ENCODE assay signal across 1 cellular context in the genomic region with DNA sequence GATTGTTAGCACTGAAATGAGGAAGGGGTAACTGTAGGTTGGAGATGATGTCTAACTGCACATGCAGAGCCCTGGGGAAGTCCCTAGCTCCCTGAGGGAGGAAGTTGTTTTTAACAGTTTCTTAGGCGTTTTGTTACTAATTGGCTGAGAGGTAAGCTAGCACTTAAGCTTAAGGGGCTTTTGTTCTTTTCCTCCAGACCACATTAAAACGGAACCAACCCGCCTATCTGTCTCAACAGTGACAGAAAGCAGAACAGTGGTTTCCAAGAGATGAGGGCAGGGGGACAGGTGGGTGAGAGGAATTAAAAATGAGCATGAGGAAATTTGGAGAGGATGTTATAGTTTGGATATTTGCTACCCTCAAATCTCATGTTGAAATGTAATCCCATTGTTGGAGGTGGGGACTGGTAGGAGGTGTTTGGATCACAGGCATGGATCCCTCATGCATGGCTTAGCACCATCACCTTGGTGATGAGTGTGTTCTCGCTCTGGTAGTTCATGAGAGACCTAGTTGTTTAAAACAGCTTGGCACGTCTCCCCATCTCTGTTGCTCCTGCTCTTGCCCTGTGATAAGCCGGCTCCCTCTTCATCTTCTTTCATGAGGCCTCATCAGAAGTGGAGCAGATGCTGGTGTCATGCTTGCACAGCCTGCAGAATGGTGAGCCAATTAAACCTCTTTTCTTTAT.
TF ChIP-seq lines count a peak whose summit lies in the region.

No MANE protein-coding gene starts in this region.

TF ChIP-seq in GM23338, 12 proteins besides CTCF, POLR2A, EP300 and RAD21:
- TF ChIP-seq, protein P1, sequence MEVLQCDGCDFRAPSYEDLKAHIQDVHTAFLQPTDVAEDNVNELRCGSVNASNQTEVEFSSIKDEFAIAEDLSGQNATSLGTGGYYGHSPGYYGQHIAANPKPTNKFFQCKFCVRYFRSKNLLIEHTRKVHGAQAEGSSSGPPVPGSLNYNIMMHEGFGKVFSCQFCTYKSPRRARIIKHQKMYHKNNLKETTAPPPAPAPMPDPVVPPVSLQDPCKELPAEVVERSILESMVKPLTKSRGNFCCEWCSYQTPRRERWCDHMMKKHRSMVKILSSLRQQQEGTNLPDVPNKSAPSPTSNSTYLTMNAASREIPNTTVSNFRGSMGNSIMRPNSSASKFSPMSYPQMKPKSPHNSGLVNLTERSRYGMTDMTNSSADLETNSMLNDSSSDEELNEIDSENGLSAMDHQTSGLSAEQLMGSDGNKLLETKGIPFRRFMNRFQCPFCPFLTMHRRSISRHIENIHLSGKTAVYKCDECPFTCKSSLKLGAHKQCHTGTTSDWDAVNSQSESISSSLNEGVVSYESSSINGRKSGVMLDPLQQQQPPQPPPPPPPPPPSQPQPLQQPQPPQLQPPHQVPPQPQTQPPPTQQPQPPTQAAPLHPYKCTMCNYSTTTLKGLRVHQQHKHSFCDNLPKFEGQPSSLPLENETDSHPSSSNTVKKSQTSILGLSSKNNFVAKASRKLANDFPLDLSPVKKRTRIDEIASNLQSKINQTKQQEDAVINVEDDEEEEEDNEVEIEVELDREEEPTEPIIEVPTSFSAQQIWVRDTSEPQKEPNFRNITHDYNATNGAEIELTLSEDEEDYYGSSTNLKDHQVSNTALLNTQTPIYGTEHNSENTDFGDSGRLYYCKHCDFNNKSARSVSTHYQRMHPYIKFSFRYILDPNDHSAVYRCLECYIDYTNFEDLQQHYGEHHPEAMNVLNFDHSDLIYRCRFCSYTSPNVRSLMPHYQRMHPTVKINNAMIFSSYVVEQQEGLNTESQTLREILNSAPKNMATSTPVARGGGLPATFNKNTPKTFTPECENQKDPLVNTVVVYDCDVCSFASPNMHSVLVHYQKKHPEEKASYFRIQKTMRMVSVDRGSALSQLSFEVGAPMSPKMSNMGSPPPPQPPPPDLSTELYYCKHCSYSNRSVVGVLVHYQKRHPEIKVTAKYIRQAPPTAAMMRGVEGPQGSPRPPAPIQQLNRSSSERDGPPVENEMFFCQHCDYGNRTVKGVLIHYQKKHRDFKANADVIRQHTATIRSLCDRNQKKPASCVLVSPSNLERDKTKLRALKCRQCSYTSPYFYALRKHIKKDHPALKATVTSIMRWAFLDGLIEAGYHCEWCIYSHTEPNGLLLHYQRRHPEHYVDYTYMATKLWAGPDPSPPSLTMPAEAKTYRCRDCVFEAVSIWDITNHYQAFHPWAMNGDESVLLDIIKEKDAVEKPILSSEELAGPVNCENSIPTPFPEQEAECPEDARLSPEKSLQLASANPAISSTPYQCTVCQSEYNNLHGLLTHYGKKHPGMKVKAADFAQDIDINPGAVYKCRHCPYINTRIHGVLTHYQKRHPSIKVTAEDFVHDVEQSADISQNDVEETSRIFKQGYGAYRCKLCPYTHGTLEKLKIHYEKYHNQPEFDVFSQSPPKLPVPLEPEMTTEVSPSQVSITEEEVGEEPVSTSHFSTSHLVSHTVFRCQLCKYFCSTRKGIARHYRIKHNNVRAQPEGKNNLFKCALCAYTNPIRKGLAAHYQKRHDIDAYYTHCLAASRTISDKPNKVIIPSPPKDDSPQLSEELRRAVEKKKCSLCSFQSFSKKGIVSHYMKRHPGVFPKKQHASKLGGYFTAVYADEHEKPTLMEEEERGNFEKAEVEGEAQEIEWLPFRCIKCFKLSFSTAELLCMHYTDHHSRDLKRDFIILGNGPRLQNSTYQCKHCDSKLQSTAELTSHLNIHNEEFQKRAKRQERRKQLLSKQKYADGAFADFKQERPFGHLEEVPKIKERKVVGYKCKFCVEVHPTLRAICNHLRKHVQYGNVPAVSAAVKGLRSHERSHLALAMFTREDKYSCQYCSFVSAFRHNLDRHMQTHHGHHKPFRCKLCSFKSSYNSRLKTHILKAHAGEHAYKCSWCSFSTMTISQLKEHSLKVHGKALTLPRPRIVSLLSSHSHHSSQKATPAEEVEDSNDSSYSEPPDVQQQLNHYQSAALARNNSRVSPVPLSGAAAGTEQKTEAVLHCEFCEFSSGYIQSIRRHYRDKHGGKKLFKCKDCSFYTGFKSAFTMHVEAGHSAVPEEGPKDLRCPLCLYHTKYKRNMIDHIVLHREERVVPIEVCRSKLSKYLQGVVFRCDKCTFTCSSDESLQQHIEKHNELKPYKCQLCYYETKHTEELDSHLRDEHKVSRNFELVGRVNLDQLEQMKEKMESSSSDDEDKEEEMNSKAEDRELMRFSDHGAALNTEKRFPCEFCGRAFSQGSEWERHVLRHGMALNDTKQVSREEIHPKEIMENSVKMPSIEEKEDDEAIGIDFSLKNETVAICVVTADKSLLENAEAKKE (CRISPR knock-in tag; IDR thresholded peaks at IDR 0.05): no peak
- TF ChIP-seq NANOG (IDR thresholded peaks at IDR 0.05; ENCODE audit: borderline replicate concordance) (no peak), CREB1 (CRISPR knock-in tag; IDR thresholded peaks at IDR 0.05; ENCODE audit: low read depth) (no peak), EZH2 (IDR thresholded peaks at IDR 0.05; ENCODE audit: low read depth, unreplicated experiment) (no peak)
- TF ChIP-seq, protein P2, sequence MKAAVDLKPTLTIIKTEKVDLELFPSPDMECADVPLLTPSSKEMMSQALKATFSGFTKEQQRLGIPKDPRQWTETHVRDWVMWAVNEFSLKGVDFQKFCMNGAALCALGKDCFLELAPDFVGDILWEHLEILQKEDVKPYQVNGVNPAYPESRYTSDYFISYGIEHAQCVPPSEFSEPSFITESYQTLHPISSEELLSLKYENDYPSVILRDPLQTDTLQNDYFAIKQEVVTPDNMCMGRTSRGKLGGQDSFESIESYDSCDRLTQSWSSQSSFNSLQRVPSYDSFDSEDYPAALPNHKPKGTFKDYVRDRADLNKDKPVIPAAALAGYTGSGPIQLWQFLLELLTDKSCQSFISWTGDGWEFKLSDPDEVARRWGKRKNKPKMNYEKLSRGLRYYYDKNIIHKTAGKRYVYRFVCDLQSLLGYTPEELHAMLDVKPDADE (IDR thresholded peaks at IDR 0.05): no peak
TF ChIP-seq in GM23338: peak in this region for 0.
